ENCODE assay signal across 18 cellular contexts in the genomic region with DNA sequence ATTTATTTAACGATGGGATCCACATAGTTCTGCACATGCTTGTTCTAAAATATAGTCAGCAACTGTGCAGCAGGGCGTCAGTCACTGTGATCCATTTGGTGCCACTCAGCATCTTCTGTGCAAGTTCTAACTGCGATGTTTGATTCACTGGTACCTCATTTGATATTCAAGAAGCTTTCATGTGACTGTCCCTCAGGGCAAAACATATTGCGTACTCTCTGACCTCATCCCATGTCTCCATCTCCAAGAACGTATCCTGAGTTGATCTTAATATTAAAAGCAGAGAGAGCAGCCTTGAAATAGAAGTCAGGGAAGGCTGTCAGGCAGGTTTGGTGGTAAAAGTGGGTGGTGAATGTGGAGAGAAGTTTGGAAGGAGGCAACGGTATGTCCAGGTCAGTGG.
"Had no signal": no experiment of that assay in that cellular context is flagged by ENCODE, and none has a peak within 500 bp of the region (broad histone marks: within the 10 kb centered on the region; RNA-seq: fewer than 3 reads in every experiment).

No MANE protein-coding gene starts in this region.

- H3K27ac ChIP-seq: dorsolateral prefrontal cortex, esophagus muscularis mucosa, heart left ventricle, right atrium auricular region, sigmoid colon, skin epidermis had no signal

- ATAC-seq: heart left ventricle; left lobe of liver; mucosa of descending colon; naive thymus-derived CD8-positive, alpha-beta T cell had no signal

- H3K27ac Mint-ChIP-seq: naive thymus-derived CD8-positive, alpha-beta T cell had no signal

- H3K36me3 ChIP-seq: esophagus muscularis mucosa, heart left ventricle, right atrium auricular region, sigmoid colon had no signal

- H3K36me3 Mint-ChIP-seq: naive thymus-derived CD8-positive, alpha-beta T cell had no signal

- DNase-seq: cortex of kidney; dorsolateral prefrontal cortex; effector CD8-positive, alpha-beta T cell; foreskin fibroblast; heart left ventricle; hippocampal formation; mucosa of descending colon; naive thymus-derived CD8-positive, alpha-beta T cell; posterior cingulate gyrus; sigmoid colon; stimulated activated CD4-positive, alpha-beta T cell treated with anti-CD3 and anti-CD28 coated beads, Interleukin-12 subunit alpha, Interleukin-12 subunit beta, amount 100 ng/mL, for 4 hours; stimulated activated naive CD4-positive, alpha-beta T cell treated with Interleukin-2 at 50 U/mL for 16 hours had no signal

- H3K27me3 ChIP-seq: dorsolateral prefrontal cortex, esophagus muscularis mucosa, heart left ventricle, right atrium auricular region, sigmoid colon had no signal

- H3K9me3 ChIP-seq: esophagus muscularis mucosa, heart left ventricle, mucosa of descending colon, right atrium auricular region, sigmoid colon had no signal

- H3K4me1 Mint-ChIP-seq: naive thymus-derived CD8-positive, alpha-beta T cell had no signal

- H3K4me3 Mint-ChIP-seq: naive thymus-derived CD8-positive, alpha-beta T cell had no signal

- H3K4me1 ChIP-seq: esophagus muscularis mucosa, heart left ventricle, right atrium auricular region, sigmoid colon had no signal

- FAIRE-seq: islet of Langerhans, urothelium cell line had no signal

- H3K4me3 ChIP-seq: dorsolateral prefrontal cortex, esophagus muscularis mucosa, heart left ventricle, mucosa of descending colon, right atrium auricular region, sigmoid colon, skin epidermis had no signal
